Comparison of ENCODE assay signal across 20 cellular contexts in genomic region chr4:150234246-150234645, GRCh38.
A peak's percentile ranks its signal among the peaks of the same experiment; 100 is the strongest.
DNase-seq lines count a peak whose midpoint lies in the region; ATAC-seq and TF ChIP-seq lines count a peak whose summit lies in the region.
"Had no signal": no experiment of that assay in that cellular context is flagged by ENCODE, and none has a peak within 500 bp of the region (broad histone marks: within the 10 kb centered on the region; RNA-seq: fewer than 3 reads in every experiment).

No MANE protein-coding gene starts in this region.

- no peak overlapping the region for H3K4me3 Mint-ChIP-seq in activated T-helper 17 cell treated with anti-CD3 and anti-CD28 coated beads, Interleukin-2, amount 50 U/mL, for 72 hours
- H3K4me3 Mint-ChIP-seq: IgD-negative memory B cell had no signal

- no peaks in the 10 kb centered on the region for H3K4me1 Mint-ChIP-seq in activated T-helper 17 cell treated with anti-CD3 and anti-CD28 coated beads, Interleukin-2, amount 50 U/mL, for 72 hours
- H3K4me1 Mint-ChIP-seq: IgD-negative memory B cell had no signal

- TF ChIP-seq POLR2A in lower leg skin (IDR thresholded peaks at IDR 0.05) = no peak

- H3K36me3 ChIP-seq in GM23248 (ENCODE audit: low read depth) = no peaks in the 10 kb centered on the region
- H3K36me3 ChIP-seq: HAP-1 had no signal

- H3K4me3 ChIP-seq in GM23248 (no peak overlapping the region), fibroblast of mammary gland (ENCODE audit: control insufficient read depth, low read depth, low read length) (no peak overlapping the region), lower leg skin (ENCODE audit: low read depth, poor library complexity, severe bottlenecking) (no peak overlapping the region)
- H3K4me3 ChIP-seq: HAP-1 had no signal

- H4K20me1 ChIP-seq in GM23248 (ENCODE audit: insufficient read depth) = no peaks in the 10 kb centered on the region

- H3K27me3 ChIP-seq in GM23248 (replicated peaks; ENCODE audit: insufficient read depth) = no peaks in the 10 kb centered on the region

- H3K9ac ChIP-seq in GM23248 = no peak overlapping the region

- no peaks in the 10 kb centered on the region for H3K9me3 ChIP-seq in GM23248 (ENCODE audit: low read depth)
- H3K9me3 ChIP-seq: HAP-1 had no signal

- peaks cover 49% of the 10 kb centered on the region for H3K4me1 ChIP-seq in GM23248 (ENCODE audit: insufficient read depth)

- WGBS in GM23248 (ENCODE audit: low coverage in 1 of 2, low lambda C conversion rate in 2 of 2, missing lambda C conversion rate in 2 of 2), 2 experiments = 75 to 76% methylated on average over 5 of the region's 5 CpGs
- WGBS in lower leg skin, 2 donors = 93 to 94% methylated on average over 5 of the region's 5 CpGs

- no peak overlapping the region for H2AFZ ChIP-seq in GM23248

- in situ Hi-C loops in GM23248 (cut with MboI) = no loop called here

- TF ChIP-seq CTCF in fibroblast of mammary gland (conservative IDR thresholded peaks at IDR 0.05; ENCODE audit: control insufficient read depth, insufficient read depth, low read depth, low read length) = no peak
- TF ChIP-seq CTCF in lower leg skin (IDR thresholded peaks at IDR 0.05) = no peak

- H3K36me3 Mint-ChIP-seq in activated T-helper 17 cell treated with anti-CD3 and anti-CD28 coated beads, Interleukin-2, amount 50 U/mL, for 72 hours (ENCODE audit: low read depth) = no peaks in the 10 kb centered on the region
- H3K36me3 Mint-ChIP-seq: IgD-negative memory B cell had no signal

- H3F3A ChIP-seq in GM23248 (ENCODE audit: insufficient read depth) = peaks cover 56% of the 10 kb centered on the region

- H3K4me2 ChIP-seq in GM23248 (ENCODE audit: unreplicated experiment) = no peak overlapping the region

- peaks cover 30% of the 10 kb centered on the region for H3K27me3 Mint-ChIP-seq in activated T-helper 17 cell treated with anti-CD3 and anti-CD28 coated beads, Interleukin-2, amount 50 U/mL, for 72 hours
- H3K27me3 Mint-ChIP-seq: IgD-negative memory B cell had no signal

- H3K27ac Mint-ChIP-seq in activated T-helper 17 cell treated with anti-CD3 and anti-CD28 coated beads, Interleukin-2, amount 50 U/mL, for 72 hours = no peak overlapping the region
- H3K27ac Mint-ChIP-seq: IgD-negative memory B cell had no signal

- DNase-seq in GM23248 (peak; percentile 44), RPMI7951 (ENCODE audit: low read depth) (peak; percentile 32), fibroblast of mammary gland (ENCODE audit: low read depth) (peak; percentile 35), lower leg skin (ENCODE audit: low spot score in 2 of 2) (no peak)
- no peak for DNase-seq in activated T-cell treated with anti-CD3 and anti-CD28 coated beads, Interleukin-2, amount 50 U/mL, for 48 hours
- DNase-seq: C1 segment of cervical spinal cord; DMS79; Kasumi-1; NCI-H1092 treated with DMSO at 0.1 percent for 48 hours; NCI-H2081 treated with DMSO at 0.1 percent for 48 hours; NCI-H748 treated with DMSO at 0.1 percent for 48 hours; NK-92 treated with Interleukin-12 subunit alpha and Interleukin-12 subunit beta, amount 100 ng/mL, for 24 hours; OCI-M1; SIG-M5 had no signal

- no peaks in the 10 kb centered on the region for H3K79me2 ChIP-seq in GM23248 (ENCODE audit: insufficient read depth)

- no peak for ATAC-seq in activated T-helper 17 cell treated with anti-CD3 and anti-CD28 coated beads, Interleukin-2, amount 50 U/mL, for 72 hours (replicated peaks)
- no peak for ATAC-seq in GM18511 (IDR thresholded peaks at IDR 0.05; ENCODE audit: unreplicated experiment)
- ATAC-seq: SK-N-SH treated with all-trans-retinoic acid at 6 μM for 48 hours had no signal

- no peak overlapping the region for H3K27ac ChIP-seq in GM23248
- H3K27ac ChIP-seq: RWPE1 had no signal

- no peaks in the 10 kb centered on the region for H3K9me2 ChIP-seq in GM23248 (ENCODE audit: insufficient read depth)

- no peaks in the 10 kb centered on the region for H3K9me3 Mint-ChIP-seq in activated T-helper 17 cell treated with anti-CD3 and anti-CD28 coated beads, Interleukin-2, amount 50 U/mL, for 72 hours

- intact Hi-C loops in lower leg skin (cut with DNase I; ENCODE audit: low total_unique reads) = no loop called here

Comparison
In these comparisons a context has a peak if more than half of its experiments do, and no peak if none do; other contexts are left out.
1. DNase-seq: peak in GM23248 (single experiment), RPMI7951 (single experiment) and fibroblast of mammary gland (single experiment); none in lower leg skin (0 of 2) and activated T-cell treated with anti-CD3 and anti-CD28 coated beads, Interleukin-2, amount 50 U/mL, for 48 hours (0 of 2).